13 cellular contexts compared by ENCODE assay signal in the genomic region with DNA sequence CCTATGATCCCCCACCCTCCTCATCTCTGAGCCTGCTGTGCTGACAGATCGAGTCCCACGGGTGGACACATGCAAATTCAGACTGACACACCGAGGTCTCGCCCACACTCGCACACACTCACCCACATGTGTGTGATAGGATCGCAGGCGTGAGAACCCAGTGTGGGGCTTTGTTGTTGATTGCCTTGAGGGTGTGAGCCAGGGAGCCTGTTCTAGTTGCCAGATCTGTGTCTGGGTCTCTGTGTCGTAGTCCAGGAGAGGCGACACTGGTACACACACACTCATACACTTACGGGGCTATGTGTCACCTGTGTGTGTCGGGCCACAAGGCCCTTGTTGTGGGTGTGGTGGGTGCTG. TPM values are rescaled to one million over a fixed set of nuclear protein-coding genes. Genes with fewer than 3 reads are reported as not detected.
A peak's percentile ranks its signal among the peaks of the same experiment; 100 is the strongest.
DNase-seq lines count a peak whose midpoint lies in the region; ATAC-seq and TF ChIP-seq lines count a peak whose summit lies in the region.
"Had no signal": no experiment of that assay in that cellular context is flagged by ENCODE, and none has a peak within 500 bp of the region (broad histone marks: within the 10 kb centered on the region; RNA-seq: fewer than 3 reads in every experiment).

No MANE protein-coding gene starts in this region.

- H3K9me3 Mint-ChIP-seq in GM23338: no peaks in the 10 kb centered on the region; the same call in 2 of the 3 replicates
- H3K9me3 Mint-ChIP-seq: T-helper 1 cell treated with Interleukin-12 subunit alpha and Interleukin-12 subunit beta and Interleukin-4 antibody, amounts not matched to agents 30 μg/mL and 1 μg/mL, for 36 hours had no signal

- TF ChIP-seq CTCF in GM23338 (conservative IDR thresholded peaks at IDR 0.05; ENCODE audit: low read depth in 2 of 2) (no peak), body of pancreas (IDR thresholded peaks at IDR 0.05) (no peak), left lung (IDR thresholded peaks at IDR 0.05) (no peak)

- H3K27me3 ChIP-seq in GM23338 (ENCODE audit: insufficient read depth) (peaks cover 95% of the 10 kb centered on the region), body of pancreas (no peaks in the 10 kb centered on the region), left lung (peaks cover 0 to 56% of the 10 kb centered on the region in 2 donors), skeletal muscle tissue (ENCODE audit: control insufficient read depth in 3 of 3, insufficient read depth in 3 of 3, low read length in 3 of 3) (peaks cover 5 to 30% (median 25%) of the 10 kb centered on the region in 3 donors)

- peaks cover 65% of the 10 kb centered on the region for H3K4me1 Mint-ChIP-seq in GM23338

- H3K9ac ChIP-seq in skeletal muscle tissue (ENCODE audit: low read depth in 1 of 3, low read length in 3 of 3): no peak overlapping the region

- H3K27ac ChIP-seq in GM23338 (ENCODE audit: low read depth) (no peak overlapping the region), body of pancreas (peak overlapping the region; percentile 35 to 90 (median 82)), left lung (peak overlapping the region in 1 of 2 donors; percentile 48), skeletal muscle tissue (ENCODE audit: low read depth, low read length) (no peak overlapping the region)

- H3K4me1 ChIP-seq in GM23338 (ENCODE audit: insufficient read depth) (peaks cover 53% of the 10 kb centered on the region), body of pancreas (peaks cover 85% of the 10 kb centered on the region), left lung (peaks cover 33 to 62% of the 10 kb centered on the region in 2 donors), skeletal muscle tissue (ENCODE audit: control insufficient read depth in 3 of 3, insufficient read depth in 3 of 3, low read length in 3 of 3) (peaks cover 14 to 34% (median 32%) of the 10 kb centered on the region in 3 donors)

- no peak for TF ChIP-seq POLR2A in body of pancreas (IDR thresholded peaks at IDR 0.05)

- H3K9me3 ChIP-seq in body of pancreas (no peaks in the 10 kb centered on the region), left lung (no peaks in the 10 kb centered on the region), skeletal muscle tissue (ENCODE audit: control insufficient read depth in 3 of 3, low read length in 3 of 3) (no peaks in the 10 kb centered on the region)

- H3K79me2 ChIP-seq in GM23338 (replicated peaks; ENCODE audit: insufficient read depth): no peaks in the 10 kb centered on the region

- H3K27me3 Mint-ChIP-seq in GM23338 (ENCODE audit: insufficient read depth, low read depth, poor library complexity): peaks cover 94% of the 10 kb centered on the region

- no peaks in the 10 kb centered on the region for H3K9me2 ChIP-seq in GM23338 (ENCODE audit: insufficient read depth)

- H4K20me1 ChIP-seq in GM23338 (replicated peaks; ENCODE audit: insufficient read depth): peaks cover 19% of the 10 kb centered on the region

- H3K27ac Mint-ChIP-seq in GM23338: no peak overlapping the region
- H3K27ac Mint-ChIP-seq: T-helper 1 cell treated with Interleukin-12 subunit alpha and Interleukin-12 subunit beta and Interleukin-4 antibody, amounts not matched to agents 30 μg/mL and 1 μg/mL, for 36 hours had no signal

- no peaks in the 10 kb centered on the region for H3K36me3 Mint-ChIP-seq in GM23338 (ENCODE audit: low read depth)

- WGBS in body of pancreas, 2 donors: 33 to 34% methylated on average over 11 of the region's 11 CpGs

- intact Hi-C loops in body of pancreas (cut with DNase I): no loop called here
- intact Hi-C loops in left lung (cut with DNase I): no loop called here

- H3K4me3 ChIP-seq in GM23338 (0 out of 2 replicates have a peak overlapping the region, but pooled peaks have one; percentile 28), body of pancreas (no peak overlapping the region), left lung (peak overlapping the region; percentile 57 to 59), skeletal muscle tissue (ENCODE audit: low read length in 3 of 3) (peak overlapping the region; percentile 19 to 40 (median 22))

- peak overlapping the region; percentile 77; the same call in 1 of the 2 replicates for H3K4me2 ChIP-seq in GM23338

- H3K36me3 ChIP-seq in GM23338 (ENCODE audit: insufficient read depth) (no peaks in the 10 kb centered on the region), body of pancreas (replicated peaks in 1 of 2; ENCODE audit: insufficient read depth in 1 of 2, low read depth in 2 of 2) (no peaks in the 10 kb centered on the region), left lung (no peaks in the 10 kb centered on the region), skeletal muscle tissue (ENCODE audit: control insufficient read depth in 3 of 3, insufficient read depth in 3 of 3, low read length in 3 of 3) (no peaks in the 10 kb centered on the region)

- no peak for ATAC-seq in GM23338
- no peak for ATAC-seq in body of pancreas
- ATAC-seq in left lung: no peak
- no peak for ATAC-seq in GM21619 (IDR thresholded peaks at IDR 0.05; ENCODE audit: unreplicated experiment)
- ATAC-seq: left colon had no signal

- H3F3A ChIP-seq in GM23338 (replicated peaks; ENCODE audit: low read depth): 0 out of 2 replicates have a peak, but pooled peaks cover 3% of the 10 kb centered on the region

- no peak overlapping the region for H2AFZ ChIP-seq in GM23338

- H3K4me3 Mint-ChIP-seq in GM23338: peak overlapping the region; percentile 53
- H3K4me3 Mint-ChIP-seq: T-helper 1 cell treated with Interleukin-12 subunit alpha and Interleukin-12 subunit beta and Interleukin-4 antibody, amounts not matched to agents 30 μg/mL and 1 μg/mL, for 36 hours had no signal

- DNase-seq in GM23338 (ENCODE audit: low spot score) (no peak), body of pancreas (peak in 1 of 4 donors; percentile 39), left lung (peak in 1 of 2 donors; percentile 69), NCI-H1436 (lab: John Stamatoyannopoulos, UW) (no peak), amniotic stem cell (lab: John Stamatoyannopoulos, UW) (no peak), SIG-M5 (lab: John Stamatoyannopoulos, UW) (no peak)
- DNase-seq: activated T-cell treated with anti-CD3 and anti-CD28 coated beads, Interleukin-2, amount 50 U/mL, for 1 hour; stimulated activated CD4-positive, alpha-beta T cell treated with anti-CD3 and anti-CD28 coated beads, Interleukin-2, amount 100 ng/mL, for 48 hours had no signal

TF ChIP-seq in GM23338, 12 proteins besides CTCF, POLR2A, EP300 and RAD21:
- TF ChIP-seq, protein P1, sequence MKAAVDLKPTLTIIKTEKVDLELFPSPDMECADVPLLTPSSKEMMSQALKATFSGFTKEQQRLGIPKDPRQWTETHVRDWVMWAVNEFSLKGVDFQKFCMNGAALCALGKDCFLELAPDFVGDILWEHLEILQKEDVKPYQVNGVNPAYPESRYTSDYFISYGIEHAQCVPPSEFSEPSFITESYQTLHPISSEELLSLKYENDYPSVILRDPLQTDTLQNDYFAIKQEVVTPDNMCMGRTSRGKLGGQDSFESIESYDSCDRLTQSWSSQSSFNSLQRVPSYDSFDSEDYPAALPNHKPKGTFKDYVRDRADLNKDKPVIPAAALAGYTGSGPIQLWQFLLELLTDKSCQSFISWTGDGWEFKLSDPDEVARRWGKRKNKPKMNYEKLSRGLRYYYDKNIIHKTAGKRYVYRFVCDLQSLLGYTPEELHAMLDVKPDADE (IDR thresholded peaks at IDR 0.05): no peak
- TF ChIP-seq, protein P2, sequence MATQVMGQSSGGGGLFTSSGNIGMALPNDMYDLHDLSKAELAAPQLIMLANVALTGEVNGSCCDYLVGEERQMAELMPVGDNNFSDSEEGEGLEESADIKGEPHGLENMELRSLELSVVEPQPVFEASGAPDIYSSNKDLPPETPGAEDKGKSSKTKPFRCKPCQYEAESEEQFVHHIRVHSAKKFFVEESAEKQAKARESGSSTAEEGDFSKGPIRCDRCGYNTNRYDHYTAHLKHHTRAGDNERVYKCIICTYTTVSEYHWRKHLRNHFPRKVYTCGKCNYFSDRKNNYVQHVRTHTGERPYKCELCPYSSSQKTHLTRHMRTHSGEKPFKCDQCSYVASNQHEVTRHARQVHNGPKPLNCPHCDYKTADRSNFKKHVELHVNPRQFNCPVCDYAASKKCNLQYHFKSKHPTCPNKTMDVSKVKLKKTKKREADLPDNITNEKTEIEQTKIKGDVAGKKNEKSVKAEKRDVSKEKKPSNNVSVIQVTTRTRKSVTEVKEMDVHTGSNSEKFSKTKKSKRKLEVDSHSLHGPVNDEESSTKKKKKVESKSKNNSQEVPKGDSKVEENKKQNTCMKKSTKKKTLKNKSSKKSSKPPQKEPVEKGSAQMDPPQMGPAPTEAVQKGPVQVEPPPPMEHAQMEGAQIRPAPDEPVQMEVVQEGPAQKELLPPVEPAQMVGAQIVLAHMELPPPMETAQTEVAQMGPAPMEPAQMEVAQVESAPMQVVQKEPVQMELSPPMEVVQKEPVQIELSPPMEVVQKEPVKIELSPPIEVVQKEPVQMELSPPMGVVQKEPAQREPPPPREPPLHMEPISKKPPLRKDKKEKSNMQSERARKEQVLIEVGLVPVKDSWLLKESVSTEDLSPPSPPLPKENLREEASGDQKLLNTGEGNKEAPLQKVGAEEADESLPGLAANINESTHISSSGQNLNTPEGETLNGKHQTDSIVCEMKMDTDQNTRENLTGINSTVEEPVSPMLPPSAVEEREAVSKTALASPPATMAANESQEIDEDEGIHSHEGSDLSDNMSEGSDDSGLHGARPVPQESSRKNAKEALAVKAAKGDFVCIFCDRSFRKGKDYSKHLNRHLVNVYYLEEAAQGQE (IDR thresholded peaks at IDR 0.05; ENCODE audit: unreplicated experiment): no peak

RNA-seq across cellular contexts. Expression of a gene that starts 2.0 kb away (rescaled TPM):
- total RNA-seq in GM23338 (2014; rRNA removed; shearing (Covaris generic)): 1.0 and 2.0 TPM in 2 replicates
- polyA plus RNA-seq in GM23338 (2016; fragmentation: Nextera tagmentation; extraction: Ambion mirVana): 0.54 and 0.57 TPM in 2 replicates
- total RNA-seq in body of pancreas (10 to 100 TPM in 1 of 2 donors, 1 to 10 TPM in 1; 7.9 to 10.1 TPM), left lung (10 to 100 TPM in 1 of 2 donors, 1 to 10 TPM in 1; 8.1 to 23.7 TPM), skeletal muscle tissue (27.7 TPM)
- total RNA-seq: NCI-H460 had no signal

Comparison
In these comparisons a context has a peak if more than half of its experiments do, and no peak if none do; other contexts are left out.
1. H3K27ac ChIP-seq: peak in body of pancreas (4 of 4); none in GM23338 (single experiment) and skeletal muscle tissue (single experiment).
2. H3K4me3 ChIP-seq: peak in GM23338 (single experiment), left lung (2 of 2) and skeletal muscle tissue (3 of 3); none in body of pancreas (0 of 2).